ENCODE assay signal across 39 cellular contexts in genomic region chr12:111907740-111908139, GRCh38.
"Had no signal": no experiment of that assay in that cellular context is flagged by ENCODE, and none has a peak within 500 bp of the region (broad histone marks: within the 10 kb centered on the region; RNA-seq: fewer than 3 reads in every experiment).

No MANE protein-coding gene starts in this region.

- H3K27ac ChIP-seq: adrenal gland, ascending aorta, body of pancreas, brain microvascular endothelial cell, breast epithelium, cardiac muscle cell had no signal

- H3K4me1 Mint-ChIP-seq: activated naive CD4-positive, alpha-beta T cell treated with anti-CD3 and anti-CD28 coated beads, Interleukin-2, amount 10 ng/mL, durations not matched to agents 7 days and 5 days; activated naive CD8-positive, alpha-beta T cell treated with anti-CD3 and anti-CD28 coated beads for 36 hours; activated naive CD8-positive, alpha-beta T cell treated with anti-CD3 and anti-CD28 coated beads, Interleukin-2, amount 10 ng/mL, durations not matched to agents 7 days and 5 days; brain; central memory CD8-positive, alpha-beta T cell had no signal

- FAIRE-seq: astrocyte, bronchial epithelial cell had no signal

- H3K27me3 ChIP-seq: adrenal gland, ascending aorta, body of pancreas, brain microvascular endothelial cell, breast epithelium, cardiac muscle cell had no signal

- H3K9me3 ChIP-seq: adrenal gland, body of pancreas, breast epithelium had no signal

- H3K27ac Mint-ChIP-seq: activated naive CD4-positive, alpha-beta T cell treated with anti-CD3 and anti-CD28 coated beads for 36 hours; activated naive CD4-positive, alpha-beta T cell treated with anti-CD3 and anti-CD28 coated beads, Interleukin-2, amount 10 ng/mL, durations not matched to agents 7 days and 5 days; activated naive CD4-positive, alpha-beta T cell treated with anti-CD3 and anti-CD28 coated beads, Interleukin-2, amount 50 U/mL, for 24 hours; activated naive CD4-positive, alpha-beta T cell treated with anti-CD3 and anti-CD28 coated beads, Interleukin-2, amount 50 U/mL, for 72 hours; activated naive CD8-positive, alpha-beta T cell; activated naive CD8-positive, alpha-beta T cell treated with anti-CD3 and anti-CD28 coated beads for 36 hours; activated naive CD8-positive, alpha-beta T cell treated with anti-CD3 and anti-CD28 coated beads, Interleukin-2, amount 10 ng/mL, durations not matched to agents 7 days and 5 days; activated naive CD8-positive, alpha-beta T cell treated with anti-CD3 and anti-CD28 coated beads, Interleukin-2, amount 50 U/mL, for 24 hours; activated T-cell treated with anti-CD3 and anti-CD28 coated beads, Interleukin-2, amount 50 U/mL, for 24 hours; activated T-cell treated with anti-CD3 and anti-CD28 coated beads, Interleukin-2, amount 50 U/mL, for 72 hours; activated T-helper 1 cell treated with anti-CD3 and anti-CD28 coated beads, Interleukin-12 subunit alpha, Interleukin-12 subunit beta, Interleukin-2, Interleukin-4 antibody, amounts not matched to agents 30 ng/mL and 10 ng/mL and 1 ng/mL, durations not matched to agents 14 hours and 24 hours and 36 hours; activated T-helper 17 cell treated with anti-CD3 and anti-CD28 coated beads, Interleukin-2, amount 50 U/mL, for 72 hours; activated T-helper 2 cell treated with anti-CD3 and anti-CD28 coated beads, Interferon-gamma antibody, Interleukin-2, Interleukin-4, amounts not matched to agents 10 μg/mL and 5 μg/mL and 100 μg/mL, durations not matched to agents 14 hours and 24 hours and 36 hours; brain had no signal

- H3K4me1 ChIP-seq: adrenal gland, ascending aorta, body of pancreas, breast epithelium had no signal

- ATAC-seq: activated naive CD4-positive, alpha-beta T cell treated with anti-CD3 and anti-CD28 coated beads, Interleukin-2, amount 50 U/mL, for 72 hours; activated naive CD8-positive, alpha-beta T cell treated with anti-CD3 and anti-CD28 coated beads, Interleukin-2, amount 50 U/mL, for 24 hours; activated T-cell treated with anti-CD3 and anti-CD28 coated beads, Interleukin-2, amount 50 U/mL, for 4 hours; activated T-cell treated with anti-CD3 and anti-CD28 coated beads, Interleukin-2, amount 50 U/mL, for 72 hours; activated T-helper 17 cell treated with anti-CD3 and anti-CD28 coated beads, Interleukin-2, amount 50 U/mL, for 72 hours; body of pancreas had no signal

- H3K36me3 ChIP-seq: adrenal gland, ascending aorta, brain microvascular endothelial cell, breast epithelium, cardiac muscle cell had no signal

- DNase-seq: activated effector memory CD4-positive, alpha-beta T cell treated with anti-CD3 and anti-CD28 coated beads, Interleukin-2, amount 50 U/mL, for 16 hours; activated effector memory CD4-positive, alpha-beta T cell treated with Interleukin-2 at 50 U/mL for 16 hours; activated gamma-delta T cell; activated gamma-delta T cell treated with Interleukin-2 at 50 U/mL for 16 hours; activated naive CD4-positive, alpha-beta T cell; activated naive CD4-positive, alpha-beta T cell treated with anti-CD3 and anti-CD28 coated beads for 36 hours; activated naive CD4-positive, alpha-beta T cell treated with anti-CD3 and anti-CD28 coated beads, Interleukin-2, amount 10 ng/mL, durations not matched to agents 7 days and 5 days; activated naive CD4-positive, alpha-beta T cell treated with anti-CD3 and anti-CD28 coated beads, Interleukin-2, amount 50 U/mL, for 16 hours; activated naive CD4-positive, alpha-beta T cell treated with Interleukin-2 at 50 U/mL for 16 hours; activated naive CD8-positive, alpha-beta T cell treated with anti-CD3 and anti-CD28 coated beads for 36 hours; activated naive CD8-positive, alpha-beta T cell treated with anti-CD3 and anti-CD28 coated beads, Interleukin-2, amount 10 ng/mL, durations not matched to agents 7 days and 5 days; activated naive CD8-positive, alpha-beta T cell treated with anti-CD3 and anti-CD28 coated beads, Interleukin-2, amount 50 U/mL, for 24 hours; activated T-cell treated with anti-CD3 and anti-CD28 coated beads, Interleukin-2, amount 50 U/mL, for 24 hours; activated T-cell treated with anti-CD3 and anti-CD28 coated beads, Interleukin-2, amount 50 U/mL, for 4 hours; activated T-cell treated with anti-CD3 and anti-CD28 coated beads, Interleukin-2, amount 50 U/mL, for 48 hours; activated T-cell treated with anti-CD3 and anti-CD28 coated beads, Interleukin-2, amount 50 U/mL, for 72 hours; adrenal gland; amniotic stem cell; amygdala; anterior cingulate cortex; aorta; body of pancreas; brain microvascular endothelial cell; caudate nucleus; central memory CD4-positive, alpha-beta T cell; cerebellar nuclear complex had no signal

- H3K4me3 Mint-ChIP-seq: activated naive CD4-positive, alpha-beta T cell treated with anti-CD3 and anti-CD28 coated beads for 36 hours; activated naive CD4-positive, alpha-beta T cell treated with anti-CD3 and anti-CD28 coated beads, Interleukin-2, amount 10 ng/mL, durations not matched to agents 7 days and 5 days; activated naive CD4-positive, alpha-beta T cell treated with anti-CD3 and anti-CD28 coated beads, Interleukin-2, amount 50 U/mL, for 24 hours; activated naive CD8-positive, alpha-beta T cell; activated naive CD8-positive, alpha-beta T cell treated with anti-CD3 and anti-CD28 coated beads for 36 hours; activated naive CD8-positive, alpha-beta T cell treated with anti-CD3 and anti-CD28 coated beads, Interleukin-2, amount 10 ng/mL, durations not matched to agents 7 days and 5 days; activated naive CD8-positive, alpha-beta T cell treated with anti-CD3 and anti-CD28 coated beads, Interleukin-2, amount 50 U/mL, for 24 hours; activated T-cell treated with anti-CD3 and anti-CD28 coated beads, Interleukin-2, amount 50 U/mL, for 24 hours; activated T-cell treated with anti-CD3 and anti-CD28 coated beads, Interleukin-2, amount 50 U/mL, for 4 hours; activated T-cell treated with anti-CD3 and anti-CD28 coated beads, Interleukin-2, amount 50 U/mL, for 72 hours; activated T-helper 1 cell treated with anti-CD3 and anti-CD28 coated beads, Interleukin-12 subunit alpha, Interleukin-12 subunit beta, Interleukin-2, Interleukin-4 antibody, amounts not matched to agents 30 ng/mL and 10 ng/mL and 1 ng/mL, durations not matched to agents 14 hours and 24 hours and 36 hours; activated T-helper 17 cell treated with anti-CD3 and anti-CD28 coated beads, Interleukin-2, amount 50 U/mL, for 72 hours; brain; central memory CD8-positive, alpha-beta T cell had no signal

- H3K4me3 ChIP-seq: adrenal gland, ascending aorta, body of pancreas, breast epithelium, cardiac muscle cell had no signal

- H3K27me3 Mint-ChIP-seq: activated naive CD4-positive, alpha-beta T cell treated with anti-CD3 and anti-CD28 coated beads, Interleukin-2, amount 10 ng/mL, durations not matched to agents 7 days and 5 days; activated naive CD4-positive, alpha-beta T cell treated with anti-CD3 and anti-CD28 coated beads, Interleukin-2, amount 50 U/mL, for 24 hours; activated naive CD8-positive, alpha-beta T cell; activated naive CD8-positive, alpha-beta T cell treated with anti-CD3 and anti-CD28 coated beads for 36 hours; activated naive CD8-positive, alpha-beta T cell treated with anti-CD3 and anti-CD28 coated beads, Interleukin-2, amount 10 ng/mL, durations not matched to agents 7 days and 5 days; activated naive CD8-positive, alpha-beta T cell treated with anti-CD3 and anti-CD28 coated beads, Interleukin-2, amount 50 U/mL, for 24 hours; activated T-cell treated with anti-CD3 and anti-CD28 coated beads, Interleukin-2, amount 50 U/mL, for 24 hours; activated T-helper 17 cell treated with anti-CD3 and anti-CD28 coated beads, Interleukin-2, amount 50 U/mL, for 72 hours; brain; central memory CD8-positive, alpha-beta T cell had no signal
